In genomic region chr10:21171197-21171935, GRCh38 we compare ENCODE assay signal across 12 cellular contexts.
DNase-seq lines count a peak whose midpoint lies in the region; ATAC-seq, FAIRE-seq and TF ChIP-seq lines count a peak whose summit lies in the region.
"Had no signal": no experiment of that assay in that cellular context is flagged by ENCODE, and none has a peak within 500 bp of the region (broad histone marks: within the 10 kb centered on the region; RNA-seq: fewer than 3 reads in every experiment).

No MANE protein-coding gene starts in this region.

- H3K4me3 ChIP-seq in AG09309 (ENCODE audit: control insufficient read depth, low read depth, low read length), result no peak overlapping the region
- no peak overlapping the region for H3K4me3 ChIP-seq in H7 (ENCODE audit: insufficient read depth, low read depth, low read length)
- H3K4me3 ChIP-seq in CD8-positive, alpha-beta T cell (ENCODE audit: low read depth, low read length), result no peak overlapping the region
- no peak overlapping the region for H3K4me3 ChIP-seq in uterus

- H3K27me3 ChIP-seq in H7 (ENCODE audit: control insufficient read depth, insufficient read depth, low read length) (peaks cover 13% of the 10 kb centered on the region), uterus (no peaks in the 10 kb centered on the region)
- H3K27me3 ChIP-seq in CD8-positive, alpha-beta T cell (ENCODE audit: insufficient read depth, low read length), result no peaks in the 10 kb centered on the region

- H3K27ac Mint-ChIP-seq in MCF 10A (ENCODE audit: low read depth, unreplicated experiment), result no peak overlapping the region
- no peak overlapping the region for H3K27ac Mint-ChIP-seq in CD8-positive, alpha-beta T cell
- H3K27ac Mint-ChIP-seq: natural killer cell treated with Interleukin-12 subunit alpha and Interleukin-12 subunit beta and Interleukin-15 and Interleukin-18, amount 100 ng/mL, for 72 hours had no signal

- BruUV-seq in MCF 10A (replicated peaks; lab: Mats Ljungman, UMichigan), result no TSS peak

- FAIRE-seq in RCC 7860 (lab: Jason Lieb, UNC), result no peak

- H3K4me1 ChIP-seq in CD8-positive, alpha-beta T cell (ENCODE audit: insufficient read depth, low read length), result peaks cover 5% of the 10 kb centered on the region
- H3K4me1 ChIP-seq in uterus, result no peaks in the 10 kb centered on the region

- H3K36me3 ChIP-seq in H7 (replicated peaks; ENCODE audit: control insufficient read depth, insufficient read depth, low read length), result no peaks in the 10 kb centered on the region
- H3K36me3 ChIP-seq in CD8-positive, alpha-beta T cell (ENCODE audit: insufficient read depth, low read length), result no peaks in the 10 kb centered on the region
- no peaks in the 10 kb centered on the region for H3K36me3 ChIP-seq in uterus

- CTCF ChIA-PET in MCF 10A (lab: Yijun Ruan, JAX), result interaction anchor here (0.5 to 2.5 kb wide), 7 partner anchors 9 to 981 kb away, joined by 3 to 12 read pairs (median 3); no protein-coding TSS in a partner anchor
- CTCF ChIA-PET in CD8-positive, alpha-beta T cell (lab: Charles Lee), result no interaction called here

- no peak for ATAC-seq in CD8-positive, alpha-beta T cell
- no peak for ATAC-seq in HG03565 (IDR thresholded peaks at IDR 0.05; ENCODE audit: unreplicated experiment)
- ATAC-seq: natural killer cell treated with Interleukin-12 subunit alpha and Interleukin-12 subunit beta and Interleukin-15 and Interleukin-18, amount 100 ng/mL, for 72 hours had no signal

- TF ChIP-seq POLR2A in uterus (IDR thresholded peaks at IDR 0.05), result no peak

- no peaks in the 10 kb centered on the region for H3K27me3 Mint-ChIP-seq in MCF 10A (ENCODE audit: insufficient read depth, unreplicated experiment)
- peaks cover 37% of the 10 kb centered on the region for H3K27me3 Mint-ChIP-seq in CD8-positive, alpha-beta T cell (ENCODE audit: low read depth)

- H3K4me1 Mint-ChIP-seq in MCF 10A (ENCODE audit: insufficient read depth, unreplicated experiment), result peaks cover 19% of the 10 kb centered on the region
- peaks cover 11% of the 10 kb centered on the region for H3K4me1 Mint-ChIP-seq in CD8-positive, alpha-beta T cell (ENCODE audit: low read depth)

- intact Hi-C loops in MCF 10A (cut with micrococcal nuclease) (no loop called here), uterus (cut with DNase I; ENCODE audit: low total_unique reads) (no loop called here)
- intact Hi-C loops in CD8-positive, alpha-beta T cell (cut with DNase I, micrococcal nuclease), result no loop called here

- TF ChIP-seq CTCF in AG09309 (IDR thresholded peaks at IDR 0.05; ENCODE audit: control insufficient read depth, insufficient read depth, low read depth, low read length, missing control alignments), result peak; percentile 12
- TF ChIP-seq CTCF in MCF 10A (IDR thresholded peaks at IDR 0.05; ENCODE audit: unreplicated experiment), result peak; percentile 19
- TF ChIP-seq CTCF in CD8-positive, alpha-beta T cell (IDR thresholded peaks at IDR 0.05), result no peak
- TF ChIP-seq CTCF in uterus (IDR thresholded peaks at IDR 0.05), result no peak

- DNase-seq in AG09309 (ENCODE audit: low read depth), result no peak
- peak; percentile 75 for DNase-seq in H7
- DNase-seq in MCF 10A (ENCODE audit: unreplicated experiment), result no peak
- DNase-seq in left kidney (ENCODE audit: low read depth, low spot score), result peak; percentile 37
- DNase-seq in CD8-positive, alpha-beta T cell, result no peak
- no peak for DNase-seq in RCC 7860 (ENCODE audit: low spot score)
- DNase-seq in uterus, result no peak
- DNase-seq: activated CD4-positive, alpha-beta T cell treated with anti-CD3 and anti-CD28 coated beads, Interleukin-2, amount 50 U/mL, for 48 hours; amniotic stem cell; stimulated activated CD4-positive, alpha-beta T cell treated with anti-CD3 and anti-CD28 coated beads, Interleukin-4, amount 100 ng/mL, for 4 hours had no signal

- H3K36me3 Mint-ChIP-seq in MCF 10A (ENCODE audit: insufficient read depth, unreplicated experiment), result peaks cover 6% of the 10 kb centered on the region
- no peaks in the 10 kb centered on the region for H3K36me3 Mint-ChIP-seq in CD8-positive, alpha-beta T cell

- no peaks in the 10 kb centered on the region for H3K9me3 Mint-ChIP-seq in MCF 10A (ENCODE audit: unreplicated experiment)
- H3K9me3 Mint-ChIP-seq in CD8-positive, alpha-beta T cell, result peaks cover 1% of the 10 kb centered on the region
- H3K9me3 Mint-ChIP-seq: natural killer cell treated with Interleukin-12 subunit alpha and Interleukin-12 subunit beta and Interleukin-15 and Interleukin-18, amount 100 ng/mL, for 72 hours had no signal

- no peak overlapping the region for H3K27ac ChIP-seq in CD8-positive, alpha-beta T cell (ENCODE audit: low read depth, low read length)
- H3K27ac ChIP-seq in uterus, result no peak overlapping the region

- H3K9me3 ChIP-seq in CD8-positive, alpha-beta T cell (ENCODE audit: low read length), result no peaks in the 10 kb centered on the region
- H3K9me3 ChIP-seq in uterus, result no peaks in the 10 kb centered on the region

- H3K4me3 Mint-ChIP-seq in MCF 10A (ENCODE audit: unreplicated experiment), result no peak overlapping the region
- no peak overlapping the region for H3K4me3 Mint-ChIP-seq in CD8-positive, alpha-beta T cell
- H3K4me3 Mint-ChIP-seq: natural killer cell treated with Interleukin-12 subunit alpha and Interleukin-12 subunit beta and Interleukin-15 and Interleukin-18, amount 100 ng/mL, for 72 hours had no signal

- POLR2A ChIA-PET in MCF 10A (lab: Yijun Ruan, JAX), result interaction anchor here (1.2 to 1.9 kb wide), 3 partner anchors 10 to 87 kb away, joined by 3 to 5 read pairs (median 3); no protein-coding TSS in a partner anchor
- POLR2A ChIA-PET in CD8-positive, alpha-beta T cell (lab: Charles Lee), result no interaction called here

Comparison
In these comparisons a context has a peak if more than half of its experiments do, and no peak if none do; other contexts are left out.
1. DNase-seq: peak in H7 (single experiment) and left kidney (single experiment); none in AG09309 (single experiment), MCF 10A (single experiment), CD8-positive, alpha-beta T cell (0 of 7), RCC 7860 (single experiment) and uterus (0 of 2).
2. CTCF ChIP-seq: peak in AG09309 (single experiment) and MCF 10A (single experiment); none in CD8-positive, alpha-beta T cell (single experiment) and uterus (0 of 4).